23 cellular contexts compared by ENCODE assay signal in genomic region chr14:82341386-82341785, GRCh38.
"Had no signal": no experiment of that assay in that cellular context is flagged by ENCODE, and none has a peak within 500 bp of the region (broad histone marks: within the 10 kb centered on the region; RNA-seq: fewer than 3 reads in every experiment).

No MANE protein-coding gene starts in this region.

- H3K27me3 ChIP-seq: dorsolateral prefrontal cortex, esophagus muscularis mucosa, gastroesophageal sphincter, heart left ventricle, hepatocyte, left lung had no signal

- H3K4me3 ChIP-seq: coronary artery, dorsolateral prefrontal cortex, esophagus muscularis mucosa, gastroesophageal sphincter, heart left ventricle, hepatocyte, left lung, lower lobe of right lung, mucosa of descending colon had no signal

- H3K4me2 ChIP-seq: hepatocyte had no signal

- H3K9me3 ChIP-seq: esophagus muscularis mucosa, left lung, lower lobe of right lung had no signal

- H3K4me1 Mint-ChIP-seq: immature natural killer cell, naive B cell had no signal

- H3K36me3 Mint-ChIP-seq: immature natural killer cell, mesothelial cell of epicardium, naive B cell had no signal

- DNase-seq: dermis blood vessel endothelial cell; dorsolateral prefrontal cortex; effector CD4-positive, alpha-beta T cell; effector memory CD4-positive, alpha-beta T cell; foreskin fibroblast; heart left ventricle; hypothalamus; immature natural killer cell; islet precursor cell; kidney; kidney glomerular epithelial cell; left colon; left lung; left ventricle myocardium superior; lower lobe of right lung; mesenchymal stem cell; mucosa of descending colon; naive B cell had no signal

- H2AFZ ChIP-seq: hepatocyte had no signal

- H3K27ac ChIP-seq: coronary artery, dorsolateral prefrontal cortex, esophagus muscularis mucosa, gastroesophageal sphincter, heart left ventricle, hepatocyte, left lung, lower lobe of right lung had no signal

- H3K79me2 ChIP-seq: hepatocyte had no signal

- H3K4me1 ChIP-seq: heart left ventricle, left lung, lower lobe of right lung had no signal

- H3K36me3 ChIP-seq: esophagus muscularis mucosa, gastroesophageal sphincter, heart left ventricle, left lung, lower lobe of right lung had no signal

- H3K4me3 Mint-ChIP-seq: immature natural killer cell, mesothelial cell of epicardium, naive B cell had no signal

- H3K27ac Mint-ChIP-seq: immature natural killer cell, mesothelial cell of epicardium, naive B cell had no signal

- H3K27me3 Mint-ChIP-seq: naive B cell had no signal
